ENCODE assay signal across 28 cellular contexts in genomic region chr9:37341704-37342103, GRCh38.
"Had no signal": no experiment of that assay in that cellular context is flagged by ENCODE, and none has a peak within 500 bp of the region (broad histone marks: within the 10 kb centered on the region; RNA-seq: fewer than 3 reads in every experiment).

No MANE protein-coding gene starts in this region.

- H3K36me3 Mint-ChIP-seq: activated CD4-positive, alpha-beta memory T cell treated with anti-CD3 and anti-CD28 coated beads for 36 hours; activated naive CD4-positive, alpha-beta T cell treated with anti-CD3 and anti-CD28 coated beads, Interleukin-2, amount 50 U/mL, for 72 hours; brain; WTC11 had no signal

- H3K36me3 ChIP-seq: SJSA1 had no signal

- H3K27ac Mint-ChIP-seq: activated CD4-positive, alpha-beta memory T cell treated with anti-CD3 and anti-CD28 coated beads for 36 hours; activated naive CD4-positive, alpha-beta T cell treated with anti-CD3 and anti-CD28 coated beads, Interleukin-2, amount 50 U/mL, for 72 hours; activated naive CD8-positive, alpha-beta T cell treated with anti-CD3 and anti-CD28 coated beads, Interleukin-2, amount 50 U/mL, for 24 hours; brain; T-helper 17 cell; WTC11 had no signal

- H3K9me3 Mint-ChIP-seq: activated CD4-positive, alpha-beta memory T cell treated with anti-CD3 and anti-CD28 coated beads for 36 hours; activated naive CD4-positive, alpha-beta T cell treated with anti-CD3 and anti-CD28 coated beads, Interleukin-2, amount 50 U/mL, for 72 hours; activated naive CD8-positive, alpha-beta T cell treated with anti-CD3 and anti-CD28 coated beads, Interleukin-2, amount 50 U/mL, for 24 hours; activated T-cell treated with anti-CD3 and anti-CD28 coated beads, Interleukin-2, amount 50 U/mL, for 4 hours; brain; central memory CD8-positive, alpha-beta T cell; WTC11 had no signal

- H3K4me1 Mint-ChIP-seq: activated naive CD8-positive, alpha-beta T cell treated with anti-CD3 and anti-CD28 coated beads, Interleukin-2, amount 50 U/mL, for 24 hours had no signal

- H3K27me3 ChIP-seq: SJSA1 had no signal

- H3K27ac ChIP-seq: SJSA1 had no signal

- H3K9me3 ChIP-seq: SJSA1 had no signal

- DNase-seq: activated CD4-positive, alpha-beta memory T cell treated with anti-CD3 and anti-CD28 coated beads for 36 hours; activated CD4-positive, alpha-beta T cell treated with anti-CD3 and anti-CD28 coated beads for 48 hours; activated CD4-positive, CD25-positive, alpha-beta regulatory T cell treated with anti-CD3 and anti-CD28 coated beads, Interleukin-2, amount 50 U/mL, for 72 hours; activated CD8-positive, alpha-beta memory T cell treated with anti-CD3 and anti-CD28 coated beads for 24 hours; activated effector memory CD4-positive, alpha-beta T cell treated with anti-CD3 and anti-CD28 coated beads, Interleukin-2, amount 50 U/mL, for 16 hours; activated naive CD4-positive, alpha-beta T cell treated with Interleukin-2 at 50 U/mL for 16 hours; activated naive CD8-positive, alpha-beta T cell treated with anti-CD3 and anti-CD28 coated beads, Interleukin-2, amount 50 U/mL, for 24 hours; activated T-cell treated with anti-CD3 and anti-CD28 coated beads, Interleukin-2, amount 50 U/mL, for 4 hours; amniotic stem cell; cortex of kidney; NCI-H1092 treated with DMSO at 0.1 percent for 48 hours; NCI-H1417 treated with DMSO at 0.1 percent for 48 hours; NCI-H1694; NCI-H2029; NCI-H2107; NCI-H2171 treated with DMSO at 0.1 percent for 48 hours; NCI-H226; NCI-H510A; NCI-H526 treated with DMSO at 0.1 percent for 48 hours; PC-3; SHP77; T-helper 17 cell; T-helper 9 cell had no signal

- H3K4me3 ChIP-seq: SJSA1 had no signal

- ATAC-seq: activated naive CD4-positive, alpha-beta T cell treated with anti-CD3 and anti-CD28 coated beads, Interleukin-2, amount 50 U/mL, for 72 hours; activated naive CD8-positive, alpha-beta T cell treated with anti-CD3 and anti-CD28 coated beads, Interleukin-2, amount 50 U/mL, for 24 hours; activated T-cell treated with anti-CD3 and anti-CD28 coated beads, Interleukin-2, amount 50 U/mL, for 4 hours; PC-3; T-helper 17 cell; WTC11 had no signal

- H3K4me1 ChIP-seq: SJSA1 had no signal

- H3K4me3 Mint-ChIP-seq: activated CD4-positive, alpha-beta memory T cell treated with anti-CD3 and anti-CD28 coated beads for 36 hours; activated naive CD8-positive, alpha-beta T cell treated with anti-CD3 and anti-CD28 coated beads, Interleukin-2, amount 50 U/mL, for 24 hours; activated T-cell treated with anti-CD3 and anti-CD28 coated beads, Interleukin-2, amount 50 U/mL, for 4 hours; brain; central memory CD8-positive, alpha-beta T cell; T-helper 17 cell; WTC11 had no signal

- H3K27me3 Mint-ChIP-seq: activated CD4-positive, alpha-beta memory T cell treated with anti-CD3 and anti-CD28 coated beads for 36 hours; activated naive CD8-positive, alpha-beta T cell treated with anti-CD3 and anti-CD28 coated beads, Interleukin-2, amount 50 U/mL, for 24 hours; brain; central memory CD8-positive, alpha-beta T cell; T-helper 17 cell had no signal
